In the genomic region with DNA sequence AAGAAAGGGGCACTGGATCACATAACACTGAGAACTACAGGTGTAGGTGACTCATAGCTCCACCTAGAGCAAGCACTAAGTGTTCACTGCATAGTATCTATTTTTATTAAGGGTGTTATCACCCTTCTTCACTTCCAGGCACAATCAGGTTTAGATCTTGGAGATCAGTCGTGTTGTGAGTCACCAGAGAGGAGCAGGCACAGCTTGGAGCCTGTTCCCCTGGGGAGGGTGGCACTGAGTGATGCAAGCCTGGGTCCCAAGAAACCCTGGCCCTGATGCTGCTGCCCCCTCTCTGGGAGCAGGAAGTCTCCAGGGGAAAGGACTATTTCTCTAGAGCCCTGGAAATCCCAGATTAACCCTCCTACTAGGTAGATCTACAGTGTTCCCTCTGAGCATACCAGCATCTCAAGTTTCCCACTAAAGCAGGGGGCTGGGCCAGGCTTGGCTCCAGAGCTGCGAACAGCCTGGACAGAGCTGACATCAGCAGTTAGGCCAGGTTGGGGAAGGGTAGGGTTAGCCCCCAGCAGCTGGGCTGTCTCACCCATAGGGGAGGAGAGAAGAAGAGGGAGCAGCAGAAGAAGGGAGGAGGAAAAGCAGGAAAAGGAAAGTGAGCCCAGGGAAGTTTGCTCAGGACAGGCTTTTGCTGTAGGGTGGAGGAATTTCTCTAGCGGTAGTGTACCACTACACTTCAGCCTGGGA, we compare ENCODE assay signal across 17 cellular contexts. TPM values are rescaled to one million over a fixed set of nuclear protein-coding genes. Genes with fewer than 3 reads are reported as not detected.
DNase-seq lines count a peak whose midpoint lies in the region; ATAC-seq, FAIRE-seq and TF ChIP-seq lines count a peak whose summit lies in the region.
"Had no signal": no experiment of that assay in that cellular context is flagged by ENCODE, and none has a peak within 500 bp of the region (broad histone marks: within the 10 kb centered on the region; RNA-seq: fewer than 3 reads in every experiment).

No MANE protein-coding gene starts in this region.

- H3K9ac ChIP-seq in H1 (replicated peaks in 1 of 4; ENCODE audit: extremely low read depth in 1 of 4, low read depth in 3 of 4, low read length in 3 of 4) (no peak overlapping the region), mucosa of rectum (ENCODE audit: low read depth in 1 of 2, low read length in 2 of 2) (peak overlapping the region in 1 of 2 donors; percentile 32)

- WGBS in H1 (ENCODE audit: extremely low coverage in 1 of 2, insufficient coverage in 1 of 2, insufficient read length in 1 of 2, insufficient replicate concordance in 2 of 2, low coverage in 1 of 2, low lambda C conversion rate in 2 of 2, missing lambda C conversion rate in 1 of 2), 2 experiments, result 63% methylated on average over 3 of the region's 3 CpGs; no CpG with 5 or more reads in 1 of the 2 experiments

- no peak overlapping the region for H2AK5ac ChIP-seq in H1 (ENCODE audit: low read depth, low read length)

- no peak for ATAC-seq in activated T-cell treated with anti-CD3 and anti-CD28 coated beads, Interleukin-2, amount 50 U/mL, for 72 hours (replicated peaks in 1 of 2)

- H2BK5ac ChIP-seq in H1 (ENCODE audit: low read depth, low read length), result no peak overlapping the region

- H3K23ac ChIP-seq in H1 (ENCODE audit: insufficient read length), result no peak overlapping the region

- CTCF ChIA-PET in H1 (lab: Charles Lee; ENCODE audit: partially characterized antibody), result interaction anchor here (0.9 to 1.9 kb wide), 7 partner anchors 10 to 103 kb away, joined by 3 to 10 read pairs (median 4); no protein-coding TSS in a partner anchor

- no peak overlapping the region for H3K56ac ChIP-seq in H1 (replicated peaks; ENCODE audit: insufficient read length, low read depth, low read length)

- 0 out of 4 replicates have a peak overlapping the region, but pooled peaks of 1 of the 2 experiments have one; percentile 11 for H3K4me2 ChIP-seq in H1 (ENCODE audit: insufficient read depth in 1 of 2, low read depth in 2 of 2, low read length in 2 of 2)

- no peaks in the 10 kb centered on the region; a peak in 1 of 7 replicates for H3K27me3 ChIP-seq in H1 (replicated peaks in 1 of 4; ENCODE audit: control insufficient read depth in 3 of 4, extremely low read depth in 1 of 4, insufficient read depth in 3 of 4, low read length in 3 of 4)
- H3K27me3 ChIP-seq in mucosa of rectum (ENCODE audit: control insufficient read depth in 2 of 2, insufficient read depth in 2 of 2, low read length in 2 of 2), result no peaks in the 10 kb centered on the region
- H3K27me3 ChIP-seq: spleen had no signal

- H3K4ac ChIP-seq in H1 (replicated peaks; ENCODE audit: insufficient read length, low read depth, low read length), result peak overlapping the region; percentile 5

- no peak for TF ChIP-seq POLR2A in NB4 (IDR thresholded peaks at IDR 0.05; ENCODE audit: extremely low read depth, insufficient read length)
- TF ChIP-seq POLR2A in H1 (IDR thresholded peaks at IDR 0.05; ENCODE audit: control extremely low read depth in 1 of 2, low read depth in 2 of 2, low read length in 2 of 2), result no peak

- H3K79me1 ChIP-seq in H1 (ENCODE audit: low read depth, low read length), result no peaks in the 10 kb centered on the region

- H3K36me3 Mint-ChIP-seq in activated T-cell treated with anti-CD3 and anti-CD28 coated beads, Interleukin-2, amount 50 U/mL, for 72 hours (ENCODE audit: insufficient read depth in 2 of 2), result no peaks in the 10 kb centered on the region

- H3K4me3 ChIP-seq in NB4 (ENCODE audit: low read depth, low read length), result no peak overlapping the region
- no peak overlapping the region for H3K4me3 ChIP-seq in H1 (ENCODE audit: extremely low read depth in 1 of 4, insufficient read depth in 2 of 4, low read depth in 3 of 4, low read length in 4 of 4)
- H3K4me3 ChIP-seq in mucosa of rectum (ENCODE audit: low read length in 2 of 2), result no peak overlapping the region
- H3K4me3 ChIP-seq: spleen had no signal

- no peaks in the 10 kb centered on the region for H3K79me2 ChIP-seq in H1 (ENCODE audit: control insufficient read depth in 1 of 2, insufficient read depth in 2 of 2, low read length in 2 of 2)

- DNase-seq in D341Med (ENCODE audit: low spot score), result peak; percentile 84
- peak; percentile 62 for DNase-seq in NB4 (ENCODE audit: low read depth)
- no peak for DNase-seq in H1 (ENCODE audit: low read depth in 1 of 2, low spot score in 2 of 2)
- no peak for DNase-seq in medulla oblongata (ENCODE audit: extremely low spot score)
- no peak for DNase-seq in activated T-cell treated with anti-CD3 and anti-CD28 coated beads, Interleukin-2, amount 50 U/mL, for 72 hours
- DNase-seq in KG1 (lab: John Stamatoyannopoulos, UW), result no peak
- no peak for DNase-seq in activated CD8-positive, alpha-beta memory T cell treated with anti-CD3 and anti-CD28 coated beads for 24 hours
- DNase-seq: NCI-H1436 treated with DMSO at 0.1 percent for 48 hours, OCI-M1, spleen had no signal

- no peak overlapping the region for H2BK15ac ChIP-seq in H1 (ENCODE audit: low read length)

- no peaks in the 10 kb centered on the region for H3K9me3 ChIP-seq in H1 (ENCODE audit: insufficient read depth in 2 of 2, low read depth in 1 of 2, low read length in 1 of 2)
- H3K9me3 ChIP-seq in mucosa of rectum (ENCODE audit: control insufficient read depth in 2 of 2, low read length in 2 of 2), result no peaks in the 10 kb centered on the region
- H3K9me3 ChIP-seq: spleen had no signal

- peaks cover 0 to 4% of the 10 kb centered on the region in 2 donors for H3K9me3 Mint-ChIP-seq in activated T-cell treated with anti-CD3 and anti-CD28 coated beads, Interleukin-2, amount 50 U/mL, for 72 hours
- H3K9me3 Mint-ChIP-seq: activated T-helper 1 cell treated with anti-CD3 and anti-CD28 coated beads, Interleukin-12 subunit alpha, Interleukin-12 subunit beta, Interleukin-2, Interleukin-4 antibody, amounts not matched to agents 30 ng/mL and 10 ng/mL and 1 ng/mL, durations not matched to agents 14 hours and 24 hours and 36 hours had no signal

- H3K4me1 Mint-ChIP-seq in activated T-cell treated with anti-CD3 and anti-CD28 coated beads, Interleukin-2, amount 50 U/mL, for 72 hours (ENCODE audit: low read depth), result no peaks in the 10 kb centered on the region

- H3K14ac ChIP-seq in H1 (ENCODE audit: insufficient read length), result no peak overlapping the region

- H3K36me3 ChIP-seq in H1 (ENCODE audit: control insufficient read depth in 2 of 4, insufficient read depth in 4 of 4, low read length in 3 of 4) (no peaks in the 10 kb centered on the region), mucosa of rectum (ENCODE audit: control insufficient read depth in 2 of 2, insufficient read depth in 2 of 2, low read length in 2 of 2) (no peaks in the 10 kb centered on the region)
- H3K36me3 ChIP-seq: spleen had no signal

- no peak overlapping the region for H2BK20ac ChIP-seq in H1 (ENCODE audit: low read length)

- H3K23me2 ChIP-seq in H1 (ENCODE audit: low read depth, low read length), result no peaks in the 10 kb centered on the region

- no peak for TF ChIP-seq RAD21 in H1 (IDR thresholded peaks at IDR 0.05 in 1 of 2, conservative IDR thresholded peaks at IDR 0.05 in 1 of 2; ENCODE audit: low read depth in 2 of 2, low read length in 2 of 2)

- H3K4me1 ChIP-seq in H1 (replicated peaks in 1 of 4; ENCODE audit: control insufficient read depth in 3 of 4, insufficient read depth in 4 of 4, low read length in 3 of 4) (no peaks in the 10 kb centered on the region), mucosa of rectum (ENCODE audit: control insufficient read depth in 2 of 2, insufficient read depth in 2 of 2, low read length in 2 of 2) (peaks cover 11 to 15% of the 10 kb centered on the region in 2 donors)
- H3K4me1 ChIP-seq: spleen had no signal

- H3K27me3 Mint-ChIP-seq in activated T-cell treated with anti-CD3 and anti-CD28 coated beads, Interleukin-2, amount 50 U/mL, for 72 hours (ENCODE audit: low read depth), result no peaks in the 10 kb centered on the region

- peak overlapping the region; percentile 90 for H2AFZ ChIP-seq in H1 (ENCODE audit: low read length)

- no peak overlapping the region for H3K27ac Mint-ChIP-seq in activated T-cell treated with anti-CD3 and anti-CD28 coated beads, Interleukin-2, amount 50 U/mL, for 72 hours
- H3K27ac Mint-ChIP-seq: activated T-helper 1 cell treated with anti-CD3 and anti-CD28 coated beads, Interleukin-12 subunit alpha, Interleukin-12 subunit beta, Interleukin-2, Interleukin-4 antibody, amounts not matched to agents 30 ng/mL and 10 ng/mL and 1 ng/mL, durations not matched to agents 14 hours and 24 hours and 36 hours had no signal

- H4K20me1 ChIP-seq in H1 (replicated peaks in 1 of 2; ENCODE audit: control insufficient read depth in 1 of 2, insufficient read depth in 2 of 2, low read length in 2 of 2), result no peaks in the 10 kb centered on the region

- TF ChIP-seq EP300 in H1 (IDR thresholded peaks at IDR 0.05; ENCODE audit: borderline replicate concordance in 1 of 2, low read depth in 2 of 2, low read length in 2 of 2), result no peak

- H3K27ac ChIP-seq in H1 (ENCODE audit: low read depth, low read length) (no peak overlapping the region), mucosa of rectum (ENCODE audit: low read depth in 2 of 2, low read length in 2 of 2) (peak overlapping the region; percentile 65 to 74)
- H3K27ac ChIP-seq: C4-2B, spleen, VCaP had no signal

- H2BK120ac ChIP-seq in H1 (replicated peaks; ENCODE audit: low read depth, low read length), result no peak overlapping the region

- no peak overlapping the region for H3K4me3 Mint-ChIP-seq in activated T-cell treated with anti-CD3 and anti-CD28 coated beads, Interleukin-2, amount 50 U/mL, for 72 hours
- H3K4me3 Mint-ChIP-seq: activated T-helper 1 cell treated with anti-CD3 and anti-CD28 coated beads, Interleukin-12 subunit alpha, Interleukin-12 subunit beta, Interleukin-2, Interleukin-4 antibody, amounts not matched to agents 30 ng/mL and 10 ng/mL and 1 ng/mL, durations not matched to agents 14 hours and 24 hours and 36 hours had no signal

- no peak for TF ChIP-seq CTCF in NB4 (IDR thresholded peaks at IDR 0.05; ENCODE audit: low read depth, low read length)
- no peak for TF ChIP-seq CTCF in H1 (IDR thresholded peaks at IDR 0.05; ENCODE audit: control extremely low read depth in 1 of 3, insufficient read depth in 1 of 3, low read depth in 1 of 3, low read length in 3 of 3)

- POLR2A ChIA-PET in H1 (lab: Charles Lee; ENCODE audit: partially characterized antibody), result no interaction called here

- no peak for FAIRE-seq in H1 (lab: Jason Lieb, UNC)
- FAIRE-seq: GM19239 had no signal

- no peak overlapping the region for H4K91ac ChIP-seq in H1 (replicated peaks; ENCODE audit: insufficient read length, low read length)

- H4K8ac ChIP-seq in H1 (ENCODE audit: extremely low read depth, insufficient read depth, low read length), result peak overlapping the region; percentile 71; the same call in 1 of the 2 replicates

- H2BK12ac ChIP-seq in H1 (ENCODE audit: low read depth, low read length), result no peak overlapping the region

- no peak overlapping the region for H4K5ac ChIP-seq in H1 (ENCODE audit: insufficient read length, low read depth, low read length)

- H3K18ac ChIP-seq in H1 (ENCODE audit: extremely low read depth, low read length), result peak overlapping the region; percentile 62; the same call in 1 of the 2 replicates

RNA-seq across cellular contexts. Expression of a gene that starts 28.1 kb away (rescaled TPM):
- total RNA-seq in H1 (2021; fragmentation: NEBNext Ultra II Directional; extraction: Animal tissue kit (Norgen Biotek cat#: 25700)), result not detected in 2 replicates
- polyA plus RNA-seq in H1 (2011; rRNA removed), result not detected in 2 replicates
- polyA plus RNA-seq in H1 (2011; cell fraction: cytosol; rRNA removed), result not detected
- polyA plus RNA-seq in H1 (2011; cell fraction: nucleus; rRNA removed), result not detected
- polyA plus RNA-seq in H1 (2012, experiment 1 of 2), result not detected in 4 replicates
- not detected for polyA plus RNA-seq in H1 (2012, experiment 2 of 2)
- polyA plus RNA-seq in H1 (2013, experiment 1 of 2), result not detected
- polyA plus RNA-seq in H1 (2013, experiment 2 of 2), result not detected
- polyA minus RNA-seq in H1 (2011; rRNA and poly(A)+ RNA removed), result not detected in 2 replicates
- 17.5 TPM for polyA minus RNA-seq in H1 (2011; cell fraction: cytosol; rRNA and poly(A)+ RNA removed)
- polyA minus RNA-seq in H1 (2011; cell fraction: nucleus; rRNA and poly(A)+ RNA removed), result 2.5 TPM
- not detected for total RNA-seq in activated T-cell treated with anti-CD3 and anti-CD28 coated beads, Interleukin-2, amount 50 U/mL, for 72 hours
- total RNA-seq: activated T-helper 1 cell treated with anti-CD3 and anti-CD28 coated beads, Interleukin-12 subunit alpha, Interleukin-12 subunit beta, Interleukin-2, Interleukin-4 antibody, amounts not matched to agents 30 ng/mL and 10 ng/mL and 1 ng/mL, durations not matched to agents 14 hours and 24 hours and 36 hours; cerebellum; glomerular endothelial cell; spleen had no signal

RNA-seq across cellular contexts. Expression of a gene that starts 44.7 kb away (rescaled TPM):
- 17.9 and 18.2 TPM in 2 replicates for total RNA-seq in H1 (2021; fragmentation: NEBNext Ultra II Directional; extraction: Animal tissue kit (Norgen Biotek cat#: 25700))
- 12.6 and 12.8 TPM in 2 replicates for polyA plus RNA-seq in H1 (2011; rRNA removed)
- 8.5 TPM for polyA plus RNA-seq in H1 (2011; cell fraction: cytosol; rRNA removed)
- 7.0 TPM for polyA plus RNA-seq in H1 (2011; cell fraction: nucleus; rRNA removed)
- polyA plus RNA-seq in H1 (2012, experiment 1 of 2), result 11.2 to 12.3 TPM (median 11.8 TPM) in 4 replicates
- polyA plus RNA-seq in H1 (2012, experiment 2 of 2), result 15.0 TPM
- 17.0 TPM for polyA plus RNA-seq in H1 (2013, experiment 1 of 2)
- polyA plus RNA-seq in H1 (2013, experiment 2 of 2), result 19.4 TPM
- 13.8 and 14.9 TPM in 2 replicates for polyA minus RNA-seq in H1 (2011; rRNA and poly(A)+ RNA removed)
- 11.2 TPM for polyA minus RNA-seq in H1 (2011; cell fraction: cytosol; rRNA and poly(A)+ RNA removed)
- polyA minus RNA-seq in H1 (2011; cell fraction: nucleus; rRNA and poly(A)+ RNA removed), result 7.6 TPM
- 10 to 100 TPM; 72.2 to 91.9 TPM for total RNA-seq in activated T-cell treated with anti-CD3 and anti-CD28 coated beads, Interleukin-2, amount 50 U/mL, for 72 hours

RNA-seq across cellular contexts. Expression of a gene that starts 52.7 kb away (rescaled TPM):
- total RNA-seq in H1 (2021; fragmentation: NEBNext Ultra II Directional; extraction: Animal tissue kit (Norgen Biotek cat#: 25700)), result 59.8 and 61.5 TPM in 2 replicates
- polyA plus RNA-seq in H1 (2011; rRNA removed), result 14.7 and 18.3 TPM in 2 replicates
- 37.6 TPM for polyA plus RNA-seq in H1 (2011; cell fraction: cytosol; rRNA removed)
- 16.5 TPM for polyA plus RNA-seq in H1 (2011; cell fraction: nucleus; rRNA removed)
- 43.5 to 62.7 TPM (median 55.0 TPM) in 4 replicates for polyA plus RNA-seq in H1 (2012, experiment 1 of 2)
- 46.0 TPM for polyA plus RNA-seq in H1 (2012, experiment 2 of 2)
- 26.0 TPM for polyA plus RNA-seq in H1 (2013, experiment 1 of 2)
- 29.0 TPM for polyA plus RNA-seq in H1 (2013, experiment 2 of 2)
- polyA minus RNA-seq in H1 (2011; rRNA and poly(A)+ RNA removed), result 8.6 and 12.3 TPM in 2 replicates
- 16.1 TPM for polyA minus RNA-seq in H1 (2011; cell fraction: cytosol; rRNA and poly(A)+ RNA removed)
- 35.9 TPM for polyA minus RNA-seq in H1 (2011; cell fraction: nucleus; rRNA and poly(A)+ RNA removed)
- 10 to 100 TPM; 52.5 to 60.3 TPM for total RNA-seq in activated T-cell treated with anti-CD3 and anti-CD28 coated beads, Interleukin-2, amount 50 U/mL, for 72 hours

RNA-seq across cellular contexts. Expression of a gene that starts 53.0 kb away (rescaled TPM):
- total RNA-seq in H1 (2021; fragmentation: NEBNext Ultra II Directional; extraction: Animal tissue kit (Norgen Biotek cat#: 25700)), result 44.1 and 47.3 TPM in 2 replicates
- polyA plus RNA-seq in H1 (2011; rRNA removed), result 11.6 and 25.0 TPM in 2 replicates
- polyA plus RNA-seq in H1 (2011; cell fraction: cytosol; rRNA removed), result 44.4 TPM
- 4.4 TPM for polyA plus RNA-seq in H1 (2011; cell fraction: nucleus; rRNA removed)
- polyA plus RNA-seq in H1 (2012, experiment 1 of 2), result 36.0 to 53.8 TPM (median 37.2 TPM) in 4 replicates
- 14.2 TPM for polyA plus RNA-seq in H1 (2012, experiment 2 of 2)
- polyA plus RNA-seq in H1 (2013, experiment 1 of 2), result 29.9 TPM
- polyA plus RNA-seq in H1 (2013, experiment 2 of 2), result 29.6 TPM
- 8.6 and 9.8 TPM in 2 replicates for polyA minus RNA-seq in H1 (2011; rRNA and poly(A)+ RNA removed)
- polyA minus RNA-seq in H1 (2011; cell fraction: cytosol; rRNA and poly(A)+ RNA removed), result 9.2 TPM
- 9.3 TPM for polyA minus RNA-seq in H1 (2011; cell fraction: nucleus; rRNA and poly(A)+ RNA removed)
- total RNA-seq in activated T-cell treated with anti-CD3 and anti-CD28 coated beads, Interleukin-2, amount 50 U/mL, for 72 hours, result 100 to 1,000 TPM in 1 of 2 donors, 10 to 100 TPM in 1; 76.5 to 112 TPM

Comparison
In these comparisons a context has a peak if more than half of its experiments do, and no peak if none do; other contexts are left out.
1. DNase-seq: peak in D341Med (single experiment) and NB4 (single experiment); none in H1 (0 of 2), medulla oblongata (single experiment), activated T-cell treated with anti-CD3 and anti-CD28 coated beads, Interleukin-2, amount 50 U/mL, for 72 hours (0 of 2), KG1 (single experiment) and activated CD8-positive, alpha-beta memory T cell treated with anti-CD3 and anti-CD28 coated beads for 24 hours (single experiment).